Comparison of ENCODE assay signal across 9 cellular contexts in genomic region chr3:100087203-100087602, GRCh38. TPM values are rescaled to one million over a fixed set of nuclear protein-coding genes. Genes with fewer than 3 reads are reported as not detected.
DNase-seq lines count a peak whose midpoint lies in the region; ATAC-seq and TF ChIP-seq lines count a peak whose summit lies in the region.
"Had no signal": no experiment of that assay in that cellular context is flagged by ENCODE, and none has a peak within 500 bp of the region (broad histone marks: within the 10 kb centered on the region; RNA-seq: fewer than 3 reads in every experiment).

No MANE protein-coding gene starts in this region.

- H3K4me1 Mint-ChIP-seq in endothelial cell (ENCODE audit: unreplicated experiment), result peaks cover 12% of the 10 kb centered on the region

- no peak overlapping the region for H3K4me3 Mint-ChIP-seq in endothelial cell (ENCODE audit: unreplicated experiment)
- H3K4me3 Mint-ChIP-seq: activated naive CD8-positive, alpha-beta T cell had no signal

- no peaks in the 10 kb centered on the region for H3K27me3 Mint-ChIP-seq in endothelial cell (ENCODE audit: unreplicated experiment)
- H3K27me3 Mint-ChIP-seq: activated naive CD8-positive, alpha-beta T cell had no signal

- no peak for TF ChIP-seq CTCF in endothelial cell (IDR thresholded peaks at IDR 0.05; ENCODE audit: unreplicated experiment)

- no peaks in the 10 kb centered on the region for H3K9me3 Mint-ChIP-seq in endothelial cell (ENCODE audit: unreplicated experiment)

- no peak overlapping the region for H3K27ac Mint-ChIP-seq in endothelial cell (ENCODE audit: unreplicated experiment)

- DNase-seq in Daoy (ENCODE audit: low read depth), result peak; percentile 66
- DNase-seq in fibroblast of peridontal ligament (ENCODE audit: extremely low read depth), result peak; percentile 89
- no peak for DNase-seq in globus pallidus (ENCODE audit: low spot score)
- no peak for DNase-seq in cortex of kidney (lab: John Stamatoyannopoulos, UW)
- DNase-seq in NCI-H2227 treated with DMSO at 0.1 percent for 48 hours (lab: John Stamatoyannopoulos, UW), result no peak
- DNase-seq in endothelial cell (ENCODE audit: low spot score), result no peak

- no peaks in the 10 kb centered on the region for H3K36me3 Mint-ChIP-seq in endothelial cell (ENCODE audit: low read depth, unreplicated experiment)

- ATAC-seq in GM21381 (IDR thresholded peaks at IDR 0.05; ENCODE audit: unreplicated experiment), result peak; percentile 93
- ATAC-seq in HG03521 (IDR thresholded peaks at IDR 0.05; ENCODE audit: unreplicated experiment), result peak; percentile 79

RNA-seq across cellular contexts. Expression of gene FILIP1L, which starts 27.1 kb away (rescaled TPM):
- 26.5 and 29.0 TPM in 2 replicates for total RNA-seq in Daoy (2014; rRNA removed; shearing (Covaris generic))
- total RNA-seq in endothelial cell (ENCODE audit: unreplicated experiment), result 19.1 TPM

Comparison
In these comparisons a context has a peak if more than half of its experiments do, and no peak if none do; other contexts are left out.
1. DNase-seq: peak in Daoy (single experiment) and fibroblast of peridontal ligament (single experiment); none in globus pallidus (single experiment), cortex of kidney (single experiment), NCI-H2227 treated with DMSO at 0.1 percent for 48 hours (single experiment) and endothelial cell (single experiment).